Comparison of ENCODE assay signal across 1 cellular context in the genomic region with DNA sequence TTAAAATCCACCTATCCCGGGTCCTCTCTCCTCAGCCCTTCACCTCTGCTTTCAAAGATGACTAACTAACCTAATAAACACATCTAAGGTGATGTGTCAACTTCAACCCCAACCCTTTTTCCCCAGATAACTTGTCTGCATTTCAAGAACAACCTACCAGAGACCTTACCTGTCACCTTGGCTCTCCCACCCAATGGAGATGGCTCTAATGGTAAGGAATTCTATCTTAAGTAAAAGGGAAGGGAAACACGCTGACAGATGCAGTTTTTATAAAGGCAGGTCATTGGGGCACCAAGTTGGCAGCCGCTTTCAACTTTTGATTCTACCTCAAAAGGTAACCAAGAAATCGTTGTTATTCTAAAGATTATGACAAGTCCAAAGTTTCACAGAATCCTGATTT.
TF ChIP-seq lines count a peak whose summit lies in the region.

No MANE protein-coding gene starts in this region.

TF ChIP-seq in H1, 55 proteins besides CTCF, POLR2A, EP300 and RAD21:
- TF ChIP-seq JUND (IDR thresholded peaks at IDR 0.05; ENCODE audit: low read length), result no peak
- no peak for TF ChIP-seq MAX (IDR thresholded peaks at IDR 0.05)
- TF ChIP-seq KDM1A (IDR thresholded peaks at IDR 0.05; ENCODE audit: borderline replicate concordance, low read length), result no peak
- no peak for TF ChIP-seq SIN3A (conservative IDR thresholded peaks at IDR 0.05 in 1 of 2, IDR thresholded peaks at IDR 0.05 in 1 of 2; ENCODE audit: low read depth in 1 of 2, low read length in 2 of 2)
- no peak for TF ChIP-seq KDM5A (IDR thresholded peaks at IDR 0.05; ENCODE audit: low read length)
- no peak for TF ChIP-seq CTBP2 (IDR thresholded peaks at IDR 0.05; ENCODE audit: borderline replicate concordance, insufficient read depth, insufficient read length, low read length)
- no peak for TF ChIP-seq SIRT6 (IDR thresholded peaks at IDR 0.05; ENCODE audit: low read length)
- TF ChIP-seq CBX5 (IDR thresholded peaks at IDR 0.05; ENCODE audit: low read depth, low read length), result no peak
TF ChIP-seq in H1: peak in this region for 0.
